ENCODE assay signal across 1 cellular context in the genomic region with DNA sequence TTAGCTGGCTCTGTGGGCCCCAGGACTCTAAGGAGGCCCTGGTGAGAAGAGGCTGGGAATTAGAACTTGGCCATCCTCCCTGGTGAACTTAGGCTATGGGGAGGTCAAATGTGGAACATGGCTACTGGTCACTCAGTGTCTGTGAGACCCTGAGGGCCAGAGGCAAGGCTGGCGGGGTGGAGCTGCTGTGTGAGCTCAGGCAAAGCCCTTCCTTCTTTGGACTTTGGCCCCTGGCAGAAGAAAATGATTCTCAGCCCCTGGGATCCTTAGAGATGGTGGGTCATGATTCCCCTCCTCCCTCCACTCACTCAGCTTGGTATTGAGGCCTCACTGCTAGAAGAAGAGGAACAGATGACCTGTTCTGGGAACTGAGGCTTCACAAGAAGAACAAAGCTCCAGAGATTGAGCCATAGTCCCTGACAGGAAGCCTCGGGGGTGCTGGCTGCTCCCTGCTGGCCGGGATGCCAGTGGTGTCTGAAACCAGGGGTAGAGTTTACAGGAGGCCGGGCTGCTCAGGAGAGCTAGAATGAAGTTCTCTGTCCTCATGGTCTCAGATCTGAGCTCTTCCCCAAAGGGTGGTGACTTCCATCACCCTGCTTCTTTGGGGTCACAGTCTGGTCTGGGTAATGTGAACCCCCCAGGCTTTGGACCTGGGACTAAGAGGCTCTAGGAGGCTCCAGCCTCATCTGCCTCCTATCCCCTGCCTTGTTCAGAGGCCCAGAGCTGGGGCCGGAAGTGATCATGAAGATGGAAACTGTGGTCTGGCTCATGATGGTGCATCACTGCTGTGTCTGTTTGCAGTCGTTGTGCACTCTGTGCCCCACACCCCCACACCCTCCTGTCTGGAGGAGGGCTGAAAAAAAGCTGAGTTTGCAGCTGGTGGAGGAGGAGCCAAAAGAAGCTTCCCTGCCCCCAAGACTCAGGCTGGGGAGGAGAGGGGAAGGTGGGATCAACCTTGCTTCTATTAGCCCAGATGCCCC.
TF ChIP-seq lines count a peak whose summit lies in the region.

No MANE protein-coding gene starts in this region.

TF ChIP-seq in HepG2, 621 proteins besides CTCF, POLR2A, EP300 and RAD21 (continued from another document):
- TF ChIP-seq, protein P1, sequence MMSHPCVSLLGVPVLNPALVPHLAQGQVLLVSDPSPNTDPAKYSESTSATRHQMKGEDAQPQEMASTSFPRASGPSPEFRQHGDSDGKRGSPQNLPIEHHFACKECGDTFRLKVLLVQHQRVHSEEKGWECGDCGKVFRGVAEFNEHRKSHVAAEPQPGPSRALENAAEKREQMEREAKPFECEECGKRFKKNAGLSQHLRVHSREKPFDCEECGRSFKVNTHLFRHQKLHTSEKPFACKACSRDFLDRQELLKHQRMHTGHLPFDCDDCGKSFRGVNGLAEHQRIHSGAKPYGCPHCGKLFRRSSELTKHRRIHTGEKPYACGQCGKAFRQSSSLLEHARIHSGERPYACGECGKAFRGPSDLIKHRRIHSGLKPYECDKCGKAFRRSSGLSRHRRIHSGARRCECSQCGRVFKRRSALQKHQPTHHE (CRISPR knock-in tag; IDR thresholded peaks at IDR 0.05; ENCODE audit: borderline replicate concordance): peak; percentile 55; the same call in 1 of the 2 replicates
- TF ChIP-seq ZNF335 (CRISPR knock-in tag; IDR thresholded peaks at IDR 0.05) (no peak), CBX1 (IDR thresholded peaks at IDR 0.05; ENCODE audit: low read depth) (no peak), PPARG (CRISPR knock-in tag; conservative IDR thresholded peaks at IDR 0.05) (no peak), ELF1 (CRISPR knock-in tag; IDR thresholded peaks at IDR 0.05) (no peak; the same call in none of the 2 replicates), ZNF670 (CRISPR knock-in tag; IDR thresholded peaks at IDR 0.05; ENCODE audit: borderline replicate concordance) (0 out of 2 replicates have a peak, but pooled peaks have one; percentile 21), HOXA9 (CRISPR knock-in tag; IDR thresholded peaks at IDR 0.05; ENCODE audit: borderline replicate concordance) (no peak), NONO (IDR thresholded peaks at IDR 0.05) (no peak), NONO (CRISPR knock-in tag; conservative IDR thresholded peaks at IDR 0.05) (peak; percentile 57; the same call in 1 of the 2 replicates), MEIS2 (CRISPR knock-in tag; IDR thresholded peaks at IDR 0.05) (0 out of 2 replicates have a peak, but pooled peaks have one; percentile 60), ZMAT3 (CRISPR knock-in tag; conservative IDR thresholded peaks at IDR 0.05) (0 out of 2 replicates have a peak, but pooled peaks have one; percentile 38), GABPA (IDR thresholded peaks at IDR 0.05; ENCODE audit: low read depth, low read length) (no peak), GABPA (CRISPR knock-in tag; IDR thresholded peaks at IDR 0.05; ENCODE audit: low read depth) (peak; percentile 69), JUNB (CRISPR knock-in tag; IDR thresholded peaks at IDR 0.05; ENCODE audit: borderline replicate concordance) (no peak), ZNF331 (CRISPR knock-in tag; IDR thresholded peaks at IDR 0.05) (peak; percentile 24; the same call in 1 of the 2 replicates), TAF1 (CRISPR knock-in tag; IDR thresholded peaks at IDR 0.05) (peak; percentile 41), ZNF674 (CRISPR knock-in tag; IDR thresholded peaks at IDR 0.05; ENCODE audit: low read depth) (0 out of 2 replicates have a peak, but pooled peaks have one; percentile 67), MED8 (CRISPR knock-in tag; IDR thresholded peaks at IDR 0.05; ENCODE audit: insufficient replicate concordance) (no peak), ZSCAN9 (CRISPR knock-in tag; IDR thresholded peaks at IDR 0.05; ENCODE audit: borderline replicate concordance) (no peak), HOXD1 (CRISPR knock-in tag; IDR thresholded peaks at IDR 0.05) (no peak), POLR2G (IDR thresholded peaks at IDR 0.05; ENCODE audit: low read depth, low read length) (peak; percentile 50)
- TF ChIP-seq, protein P2, sequence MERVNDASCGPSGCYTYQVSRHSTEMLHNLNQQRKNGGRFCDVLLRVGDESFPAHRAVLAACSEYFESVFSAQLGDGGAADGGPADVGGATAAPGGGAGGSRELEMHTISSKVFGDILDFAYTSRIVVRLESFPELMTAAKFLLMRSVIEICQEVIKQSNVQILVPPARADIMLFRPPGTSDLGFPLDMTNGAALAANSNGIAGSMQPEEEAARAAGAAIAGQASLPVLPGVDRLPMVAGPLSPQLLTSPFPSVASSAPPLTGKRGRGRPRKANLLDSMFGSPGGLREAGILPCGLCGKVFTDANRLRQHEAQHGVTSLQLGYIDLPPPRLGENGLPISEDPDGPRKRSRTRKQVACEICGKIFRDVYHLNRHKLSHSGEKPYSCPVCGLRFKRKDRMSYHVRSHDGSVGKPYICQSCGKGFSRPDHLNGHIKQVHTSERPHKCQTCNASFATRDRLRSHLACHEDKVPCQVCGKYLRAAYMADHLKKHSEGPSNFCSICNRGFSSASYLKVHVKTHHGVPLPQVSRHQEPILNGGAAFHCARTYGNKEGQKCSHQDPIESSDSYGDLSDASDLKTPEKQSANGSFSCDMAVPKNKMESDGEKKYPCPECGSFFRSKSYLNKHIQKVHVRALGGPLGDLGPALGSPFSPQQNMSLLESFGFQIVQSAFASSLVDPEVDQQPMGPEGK (CRISPR knock-in tag; IDR thresholded peaks at IDR 0.05): peak; percentile 52
- TF ChIP-seq, protein P3, sequence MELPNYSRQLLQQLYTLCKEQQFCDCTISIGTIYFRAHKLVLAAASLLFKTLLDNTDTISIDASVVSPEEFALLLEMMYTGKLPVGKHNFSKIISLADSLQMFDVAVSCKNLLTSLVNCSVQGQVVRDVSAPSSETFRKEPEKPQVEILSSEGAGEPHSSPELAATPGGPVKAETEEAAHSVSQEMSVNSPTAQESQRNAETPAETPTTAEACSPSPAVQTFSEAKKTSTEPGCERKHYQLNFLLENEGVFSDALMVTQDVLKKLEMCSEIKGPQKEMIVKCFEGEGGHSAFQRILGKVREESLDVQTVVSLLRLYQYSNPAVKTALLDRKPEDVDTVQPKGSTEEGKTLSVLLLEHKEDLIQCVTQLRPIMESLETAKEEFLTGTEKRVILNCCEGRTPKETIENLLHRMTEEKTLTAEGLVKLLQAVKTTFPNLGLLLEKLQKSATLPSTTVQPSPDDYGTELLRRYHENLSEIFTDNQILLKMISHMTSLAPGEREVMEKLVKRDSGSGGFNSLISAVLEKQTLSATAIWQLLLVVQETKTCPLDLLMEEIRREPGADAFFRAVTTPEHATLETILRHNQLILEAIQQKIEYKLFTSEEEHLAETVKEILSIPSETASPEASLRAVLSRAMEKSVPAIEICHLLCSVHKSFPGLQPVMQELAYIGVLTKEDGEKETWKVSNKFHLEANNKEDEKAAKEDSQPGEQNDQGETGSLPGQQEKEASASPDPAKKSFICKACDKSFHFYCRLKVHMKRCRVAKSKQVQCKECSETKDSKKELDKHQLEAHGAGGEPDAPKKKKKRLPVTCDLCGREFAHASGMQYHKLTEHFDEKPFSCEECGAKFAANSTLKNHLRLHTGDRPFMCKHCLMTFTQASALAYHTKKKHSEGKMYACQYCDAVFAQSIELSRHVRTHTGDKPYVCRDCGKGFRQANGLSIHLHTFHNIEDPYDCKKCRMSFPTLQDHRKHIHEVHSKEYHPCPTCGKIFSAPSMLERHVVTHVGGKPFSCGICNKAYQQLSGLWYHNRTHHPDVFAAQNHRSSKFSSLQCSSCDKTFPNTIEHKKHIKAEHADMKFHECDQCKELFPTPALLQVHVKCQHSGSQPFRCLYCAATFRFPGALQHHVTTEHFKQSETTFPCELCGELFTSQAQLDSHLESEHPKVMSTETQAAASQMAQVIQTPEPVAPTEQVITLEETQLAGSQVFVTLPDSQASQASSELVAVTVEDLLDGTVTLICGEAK (IDR thresholded peaks at IDR 0.05): no peak
- TF ChIP-seq, protein P3 (CRISPR knock-in tag; IDR thresholded peaks at IDR 0.05): 0 out of 2 replicates have a peak, but pooled peaks have one; percentile 40
- TF ChIP-seq, protein P4, sequence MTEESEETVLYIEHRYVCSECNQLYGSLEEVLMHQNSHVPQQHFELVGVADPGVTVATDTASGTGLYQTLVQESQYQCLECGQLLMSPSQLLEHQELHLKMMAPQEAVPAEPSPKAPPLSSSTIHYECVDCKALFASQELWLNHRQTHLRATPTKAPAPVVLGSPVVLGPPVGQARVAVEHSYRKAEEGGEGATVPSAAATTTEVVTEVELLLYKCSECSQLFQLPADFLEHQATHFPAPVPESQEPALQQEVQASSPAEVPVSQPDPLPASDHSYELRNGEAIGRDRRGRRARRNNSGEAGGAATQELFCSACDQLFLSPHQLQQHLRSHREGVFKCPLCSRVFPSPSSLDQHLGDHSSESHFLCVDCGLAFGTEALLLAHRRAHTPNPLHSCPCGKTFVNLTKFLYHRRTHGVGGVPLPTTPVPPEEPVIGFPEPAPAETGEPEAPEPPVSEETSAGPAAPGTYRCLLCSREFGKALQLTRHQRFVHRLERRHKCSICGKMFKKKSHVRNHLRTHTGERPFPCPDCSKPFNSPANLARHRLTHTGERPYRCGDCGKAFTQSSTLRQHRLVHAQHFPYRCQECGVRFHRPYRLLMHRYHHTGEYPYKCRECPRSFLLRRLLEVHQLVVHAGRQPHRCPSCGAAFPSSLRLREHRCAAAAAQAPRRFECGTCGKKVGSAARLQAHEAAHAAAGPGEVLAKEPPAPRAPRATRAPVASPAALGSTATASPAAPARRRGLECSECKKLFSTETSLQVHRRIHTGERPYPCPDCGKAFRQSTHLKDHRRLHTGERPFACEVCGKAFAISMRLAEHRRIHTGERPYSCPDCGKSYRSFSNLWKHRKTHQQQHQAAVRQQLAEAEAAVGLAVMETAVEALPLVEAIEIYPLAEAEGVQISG (CRISPR knock-in tag; IDR thresholded peaks at IDR 0.05): peak; percentile 46; the same call in 1 of the 2 replicates
- TF ChIP-seq, protein P5, sequence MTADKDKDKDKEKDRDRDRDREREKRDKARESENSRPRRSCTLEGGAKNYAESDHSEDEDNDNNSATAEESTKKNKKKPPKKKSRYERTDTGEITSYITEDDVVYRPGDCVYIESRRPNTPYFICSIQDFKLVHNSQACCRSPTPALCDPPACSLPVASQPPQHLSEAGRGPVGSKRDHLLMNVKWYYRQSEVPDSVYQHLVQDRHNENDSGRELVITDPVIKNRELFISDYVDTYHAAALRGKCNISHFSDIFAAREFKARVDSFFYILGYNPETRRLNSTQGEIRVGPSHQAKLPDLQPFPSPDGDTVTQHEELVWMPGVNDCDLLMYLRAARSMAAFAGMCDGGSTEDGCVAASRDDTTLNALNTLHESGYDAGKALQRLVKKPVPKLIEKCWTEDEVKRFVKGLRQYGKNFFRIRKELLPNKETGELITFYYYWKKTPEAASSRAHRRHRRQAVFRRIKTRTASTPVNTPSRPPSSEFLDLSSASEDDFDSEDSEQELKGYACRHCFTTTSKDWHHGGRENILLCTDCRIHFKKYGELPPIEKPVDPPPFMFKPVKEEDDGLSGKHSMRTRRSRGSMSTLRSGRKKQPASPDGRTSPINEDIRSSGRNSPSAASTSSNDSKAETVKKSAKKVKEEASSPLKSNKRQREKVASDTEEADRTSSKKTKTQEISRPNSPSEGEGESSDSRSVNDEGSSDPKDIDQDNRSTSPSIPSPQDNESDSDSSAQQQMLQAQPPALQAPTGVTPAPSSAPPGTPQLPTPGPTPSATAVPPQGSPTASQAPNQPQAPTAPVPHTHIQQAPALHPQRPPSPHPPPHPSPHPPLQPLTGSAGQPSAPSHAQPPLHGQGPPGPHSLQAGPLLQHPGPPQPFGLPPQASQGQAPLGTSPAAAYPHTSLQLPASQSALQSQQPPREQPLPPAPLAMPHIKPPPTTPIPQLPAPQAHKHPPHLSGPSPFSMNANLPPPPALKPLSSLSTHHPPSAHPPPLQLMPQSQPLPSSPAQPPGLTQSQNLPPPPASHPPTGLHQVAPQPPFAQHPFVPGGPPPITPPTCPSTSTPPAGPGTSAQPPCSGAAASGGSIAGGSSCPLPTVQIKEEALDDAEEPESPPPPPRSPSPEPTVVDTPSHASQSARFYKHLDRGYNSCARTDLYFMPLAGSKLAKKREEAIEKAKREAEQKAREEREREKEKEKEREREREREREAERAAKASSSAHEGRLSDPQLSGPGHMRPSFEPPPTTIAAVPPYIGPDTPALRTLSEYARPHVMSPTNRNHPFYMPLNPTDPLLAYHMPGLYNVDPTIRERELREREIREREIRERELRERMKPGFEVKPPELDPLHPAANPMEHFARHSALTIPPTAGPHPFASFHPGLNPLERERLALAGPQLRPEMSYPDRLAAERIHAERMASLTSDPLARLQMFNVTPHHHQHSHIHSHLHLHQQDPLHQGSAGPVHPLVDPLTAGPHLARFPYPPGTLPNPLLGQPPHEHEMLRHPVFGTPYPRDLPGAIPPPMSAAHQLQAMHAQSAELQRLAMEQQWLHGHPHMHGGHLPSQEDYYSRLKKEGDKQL (CRISPR knock-in tag; IDR thresholded peaks at IDR 0.05; ENCODE audit: low read depth): 0 out of 2 replicates have a peak, but pooled peaks have one; percentile 9
- TF ChIP-seq, protein P6, sequence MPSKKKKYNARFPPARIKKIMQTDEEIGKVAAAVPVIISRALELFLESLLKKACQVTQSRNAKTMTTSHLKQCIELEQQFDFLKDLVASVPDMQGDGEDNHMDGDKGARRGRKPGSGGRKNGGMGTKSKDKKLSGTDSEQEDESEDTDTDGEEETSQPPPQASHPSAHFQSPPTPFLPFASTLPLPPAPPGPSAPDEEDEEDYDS (CRISPR knock-in tag; IDR thresholded peaks at IDR 0.05): no peak
